In genomic region chr7:57305192-57305748, GRCh38 we compare ENCODE assay signal across 12 cellular contexts.
DNase-seq lines count a peak whose midpoint lies in the region; ATAC-seq and TF ChIP-seq lines count a peak whose summit lies in the region.
"Had no signal": no experiment of that assay in that cellular context is flagged by ENCODE, and none has a peak within 500 bp of the region (broad histone marks: within the 10 kb centered on the region; RNA-seq: fewer than 3 reads in every experiment).

No MANE protein-coding gene starts in this region.

- H3K27ac ChIP-seq in OCI-LY7 (ENCODE audit: low read depth, low read length, poor library complexity, severe bottlenecking) (no peak overlapping the region), aorta (ENCODE audit: low read depth in 1 of 2, low read length in 2 of 2) (no peak overlapping the region)
- H3K27ac ChIP-seq: stomach, VCaP had no signal

- DNase-seq in Right ventricle myocardium superior: no peak
- DNase-seq in cardiac septum (ENCODE audit: low spot score): no peak
- DNase-seq in OCI-LY7 (ENCODE audit: low spot score): peak; percentile 1
- DNase-seq in aorta: no peak
- DNase-seq in stimulated activated CD4-positive, alpha-beta T cell treated with anti-CD3 and anti-CD28 coated beads, Interleukin-2, amount 100 ng/mL, for 48 hours: no peak
- DNase-seq in dedifferentiated amniotic fluid mesenchymal stem cell (ENCODE audit: extremely low spot score): no peak
- no peak for DNase-seq in NCI-H1092 treated with DMSO at 0.1 percent for 48 hours (lab: John Stamatoyannopoulos, UW)
- DNase-seq: kidney glomerular epithelial cell, NCI-H1105, stomach had no signal

- H2AFZ ChIP-seq in OCI-LY7 (ENCODE audit: low read length): no peak overlapping the region

- H4K20me1 ChIP-seq in OCI-LY7 (ENCODE audit: insufficient read depth, low read length): no peaks in the 10 kb centered on the region

- H3K9me3 ChIP-seq in OCI-LY7 (ENCODE audit: low read length): no peaks in the 10 kb centered on the region
- H3K9me3 ChIP-seq in aorta (ENCODE audit: control insufficient read depth, low read length): peaks cover 2% of the 10 kb centered on the region

- no TSS peak for BruUV-seq in OCI-LY7 (replicated peaks; lab: Mats Ljungman, UMichigan)

- POLR2A ChIA-PET in OCI-LY7 (lab: Charles Lee): no interaction called here

- no peaks in the 10 kb centered on the region for H3K79me2 ChIP-seq in OCI-LY7 (ENCODE audit: insufficient read depth, low read depth, low read length)

- H3K27me3 ChIP-seq in aorta (ENCODE audit: control insufficient read depth in 1 of 2, insufficient read depth in 2 of 2, low read length in 1 of 2): no peaks in the 10 kb centered on the region
- H3K27me3 ChIP-seq: stomach had no signal

- TF ChIP-seq CTCF in OCI-LY7 (conservative IDR thresholded peaks at IDR 0.05; ENCODE audit: low read length): peak; percentile 71

- H3K36me3 ChIP-seq in OCI-LY7 (ENCODE audit: insufficient read depth, low read length): no peaks in the 10 kb centered on the region
- H3K36me3 ChIP-seq in aorta (ENCODE audit: control insufficient read depth in 1 of 2, insufficient read depth in 2 of 2, low read length in 1 of 2): no peaks in the 10 kb centered on the region
- H3K36me3 ChIP-seq: stomach had no signal

- H3K4me1 ChIP-seq in OCI-LY7 (ENCODE audit: insufficient read depth, low read length, poor library complexity, severe bottlenecking) (no peaks in the 10 kb centered on the region), aorta (ENCODE audit: control insufficient read depth in 1 of 2, insufficient read depth in 2 of 2, low read length in 2 of 2) (no peaks in the 10 kb centered on the region)
- H3K4me1 ChIP-seq: stomach had no signal

- no peak overlapping the region for H3K4me3 ChIP-seq in OCI-LY7 (ENCODE audit: low read depth, low read length, poor library complexity, severe bottlenecking)
- no peak overlapping the region for H3K4me3 ChIP-seq in aorta (ENCODE audit: low read length in 2 of 2)
- H3K4me3 ChIP-seq: stomach had no signal

- CTCF ChIA-PET in OCI-LY7 (lab: Charles Lee; ENCODE audit: unreplicated experiment): no interaction called here

- no peaks in the 10 kb centered on the region for H3K9me2 ChIP-seq in OCI-LY7 (ENCODE audit: insufficient read depth, low read length)

- no peak overlapping the region for H3K4me2 ChIP-seq in OCI-LY7 (ENCODE audit: low read length)

- ATAC-seq in Right ventricle myocardium superior (ENCODE audit: poor library complexity) (peak; percentile 71), esophagus mucosa (peak; percentile 23), aorta (ENCODE audit: low FRiP score) (peak; percentile 45)

- 51 to 52% methylated on average over 17 of the region's 17 CpGs for WGBS in aorta, 2 donors

- intact Hi-C loops in Right ventricle myocardium superior (cut with DNase I) (no loop called here), cardiac septum (cut with DNase I) (loop anchor here (2.0 kb wide), 1 partner anchor 176 kb away; no protein-coding TSS in a partner anchor), OCI-LY7 (cut with micrococcal nuclease; ENCODE audit: unreplicated experiment) (no loop called here), aorta (cut with DNase I) (no loop called here)
